In genomic region chr16:19872935-19873334, GRCh38 we compare ENCODE assay signal across 26 cellular contexts. TPM values are rescaled to one million over a fixed set of nuclear protein-coding genes. Genes with fewer than 3 reads are reported as not detected.
"Had no signal": no experiment of that assay in that cellular context is flagged by ENCODE, and none has a peak within 500 bp of the region (broad histone marks: within the 10 kb centered on the region; RNA-seq: fewer than 3 reads in every experiment).

No MANE protein-coding gene starts in this region.

- H3K9me3 Mint-ChIP-seq: mesothelial cell of epicardium; naive thymus-derived CD8-positive, alpha-beta T cell; neural crest cell; T-helper 1 cell treated with Interleukin-12 subunit alpha and Interleukin-12 subunit beta and Interleukin-4 antibody, amounts not matched to agents 30 μg/mL and 1 μg/mL, for 36 hours had no signal

- H3K4me3 Mint-ChIP-seq: activated naive CD8-positive, alpha-beta T cell; mesothelial cell of epicardium; naive thymus-derived CD8-positive, alpha-beta T cell; neural crest cell; T-helper 1 cell treated with Interleukin-12 subunit alpha and Interleukin-12 subunit beta and Interleukin-4 antibody, amounts not matched to agents 30 μg/mL and 1 μg/mL, for 36 hours had no signal

- H3K4me1 Mint-ChIP-seq: mesothelial cell of epicardium had no signal

- H3K36me3 Mint-ChIP-seq: naive thymus-derived CD8-positive, alpha-beta T cell had no signal

- H3K9me3 ChIP-seq: body of pancreas, right lobe of liver, tibial artery, upper lobe of right lung had no signal

- H3K36me3 ChIP-seq: right lobe of liver, upper lobe of right lung had no signal

- H3K27me3 ChIP-seq: body of pancreas, cardiac muscle cell, right lobe of liver, tibial artery, upper lobe of right lung had no signal

- ATAC-seq: body of pancreas; left cardiac atrium; naive thymus-derived CD8-positive, alpha-beta T cell; right lobe of liver; upper lobe of right lung had no signal

- H3K4me3 ChIP-seq: body of pancreas, cardiac muscle cell, right lobe of liver, tibial artery, upper lobe of right lung had no signal

- H3K27ac ChIP-seq: body of pancreas, cardiac muscle cell, parathyroid adenoma, right lobe of liver, tibial artery, upper lobe of right lung, VCaP had no signal

- H3K4me1 ChIP-seq: body of pancreas, right lobe of liver, tibial artery, upper lobe of right lung had no signal

- H3K27ac Mint-ChIP-seq: activated naive CD8-positive, alpha-beta T cell; mesothelial cell of epicardium; naive thymus-derived CD8-positive, alpha-beta T cell; T-helper 1 cell treated with Interleukin-12 subunit alpha and Interleukin-12 subunit beta and Interleukin-4 antibody, amounts not matched to agents 30 μg/mL and 1 μg/mL, for 36 hours had no signal

- DNase-seq: activated CD4-positive, alpha-beta T cell treated with anti-CD3 and anti-CD28 coated beads for 4 hours; activated CD4-positive, alpha-beta T cell treated with anti-CD3 and anti-CD28 coated beads, Interleukin-2, amount 50 U/mL, for 4 hours; activated CD8-positive, alpha-beta memory T cell treated with anti-CD3 and anti-CD28 coated beads for 24 hours; activated effector memory CD4-positive, alpha-beta T cell treated with Interleukin-2 at 50 U/mL for 16 hours; activated naive CD4-positive, alpha-beta T cell treated with Interleukin-2 at 50 U/mL for 16 hours; aorta; body of pancreas; cortex of kidney; islet precursor cell; left cardiac atrium; mammary epithelial cell; naive thymus-derived CD8-positive, alpha-beta T cell; right lobe of liver; stimulated activated CD4-positive, alpha-beta T cell treated with anti-CD3 and anti-CD28 coated beads, Interleukin-2, amount 100 ng/mL, for 48 hours; stimulated activated naive CD4-positive, alpha-beta T cell treated with Interleukin-2 at 50 U/mL for 16 hours; SW 1271; T-helper 9 cell; tibial artery; upper lobe of right lung had no signal

RNA-seq across cellular contexts. Expression of gene GPRC5B, which starts 11.7 kb away (rescaled TPM):
- total RNA-seq: naive thymus-derived CD8-positive, alpha-beta T cell had no signal
